In the genomic region with DNA sequence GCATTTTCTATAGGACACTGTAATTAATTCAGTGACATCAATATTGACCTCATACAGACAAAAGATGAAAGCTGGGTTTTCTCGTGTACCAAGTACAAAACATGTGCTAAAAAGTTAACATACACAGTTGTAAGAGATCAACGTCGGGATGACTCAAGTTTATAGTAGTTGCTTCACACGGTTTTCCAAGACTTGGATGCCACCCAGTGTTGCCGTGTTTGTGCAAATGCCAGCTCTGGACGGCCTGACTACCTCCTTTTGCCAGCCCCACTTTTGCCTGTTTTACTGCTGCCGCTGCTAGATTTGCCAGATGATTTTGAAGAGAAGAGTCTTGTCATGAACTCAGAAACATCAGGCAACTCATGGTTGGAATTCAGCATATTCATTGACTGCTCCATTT, we compare ENCODE assay signal across 14 cellular contexts. TPM values are rescaled to one million over a fixed set of nuclear protein-coding genes. Genes with fewer than 3 reads are reported as not detected.
DNase-seq lines count a peak whose midpoint lies in the region; ATAC-seq, FAIRE-seq and TF ChIP-seq lines count a peak whose summit lies in the region.
"Had no signal": no experiment of that assay in that cellular context is flagged by ENCODE, and none has a peak within 500 bp of the region (broad histone marks: within the 10 kb centered on the region; RNA-seq: fewer than 3 reads in every experiment).

No MANE protein-coding gene starts in this region.

- H2AFZ ChIP-seq in GM12878 (ENCODE audit: control insufficient read depth, low read depth, low read length): no peak overlapping the region

- ATAC-seq in GM12878: no peak
- peak; percentile 69 for ATAC-seq in left colon
- no peak for ATAC-seq in GM18867 (IDR thresholded peaks at IDR 0.05; ENCODE audit: unreplicated experiment)
- no peak for ATAC-seq in HG02623 (IDR thresholded peaks at IDR 0.05; ENCODE audit: unreplicated experiment)

- in situ Hi-C loops in GM12878 (cut with MboI): no loop called here

- RAD21 ChIA-PET in GM12878 (lab: Charles Lee; ENCODE audit: unreplicated experiment): no interaction called here

- H3K4me1 ChIP-seq in A673 (ENCODE audit: insufficient read depth, low read length, poor library complexity, severe bottlenecking) (no peaks in the 10 kb centered on the region), GM12878 (ENCODE audit: control insufficient read depth, insufficient read depth, low read length) (no peaks in the 10 kb centered on the region)

- no peaks in the 10 kb centered on the region for H4K20me1 ChIP-seq in GM12878 (ENCODE audit: control insufficient read depth, insufficient read depth)

- no peak for TF ChIP-seq RAD21 in GM12878 (IDR thresholded peaks at IDR 0.05; ENCODE audit: insufficient read depth, low read depth, low read length)

- 100% methylated on average over 7 of the region's 7 CpGs for WGBS in GM12878 (ENCODE audit: insufficient coverage, insufficient replicate concordance, low lambda C conversion rate, missing lambda C conversion rate)

- H3K36me3 ChIP-seq in A673 (ENCODE audit: insufficient read depth, low read length, poor library complexity, severe bottlenecking) (peaks cover 15% of the 10 kb centered on the region), GM12878 (ENCODE audit: control insufficient read depth in 2 of 2, insufficient read depth in 2 of 2, low read length in 1 of 2) (peaks cover 6 to 17% of the 10 kb centered on the region in 2 experiments; a peak in 3 of 4 replicates)

- CTCF ChIA-PET in A673 (lab: Charles Lee) (no interaction called here), GM12878 (lab: Yijun Ruan, JAX) (interaction anchor here (1.2 kb wide), 1 partner anchor 22 kb away, joined by 3 read pairs; no protein-coding TSS in a partner anchor)

- BruUV-seq in A673 (replicated peaks; lab: Mats Ljungman, UMichigan): TSS peak; percentile 68
- TSS peak; percentile 38 for BruUV-seq in GM12878 (replicated peaks; lab: Mats Ljungman, UMichigan)

- FAIRE-seq in GM12891 (lab: Jason Lieb, UNC): peak; percentile 75
- no peak for FAIRE-seq in GM12878 (lab: Jason Lieb, UNC)
- FAIRE-seq: TTC549 had no signal

- SMC1A ChIA-PET in GM12878 (lab: Charles Lee; ENCODE audit: uncharacterized antibody, unreplicated experiment): no interaction called here

- no peak overlapping the region for H3K27ac ChIP-seq in A673 (ENCODE audit: low read depth, low read length, poor library complexity, severe bottlenecking)
- H3K27ac ChIP-seq in GM12878 (ENCODE audit: control insufficient read depth, insufficient read depth): no peak overlapping the region
- H3K27ac ChIP-seq: HL-60 had no signal

- H3K9me3 ChIP-seq in A673 (ENCODE audit: low read depth, low read length, poor library complexity, severe bottlenecking) (no peaks in the 10 kb centered on the region), GM12878 (replicated peaks; ENCODE audit: control insufficient read depth, insufficient read depth, low read length) (no peaks in the 10 kb centered on the region)
- H3K9me3 ChIP-seq: esophagus squamous epithelium had no signal

- TF ChIP-seq CTCF in A673 (conservative IDR thresholded peaks at IDR 0.05; ENCODE audit: low read depth, low read length) (no peak), GM12878 (IDR thresholded peaks at IDR 0.05 in 2 of 3, conservative IDR thresholded peaks at IDR 0.05 in 1 of 3; ENCODE audit: control insufficient read depth in 2 of 3, extremely low read depth in 1 of 3, insufficient read depth in 1 of 3, low read depth in 3 of 3, low read length in 3 of 3) (no peak)

- no peak for TF ChIP-seq EP300 in GM12878 (IDR thresholded peaks at IDR 0.05; ENCODE audit: borderline replicate concordance in 1 of 2, control insufficient read depth in 1 of 2, low read depth in 2 of 2, low read length in 2 of 2)

- no peaks in the 10 kb centered on the region for H3K27me3 ChIP-seq in A673 (replicated peaks; ENCODE audit: insufficient read depth, low read depth, low read length, poor library complexity)
- H3K27me3 ChIP-seq in GM12878 (replicated peaks in 1 of 2; ENCODE audit: control insufficient read depth in 2 of 2, insufficient read depth in 2 of 2, low read length in 1 of 2): no peaks in the 10 kb centered on the region
- H3K27me3 ChIP-seq: esophagus squamous epithelium had no signal

- intact Hi-C loops in A673 (cut with micrococcal nuclease; ENCODE audit: unreplicated experiment): no loop called here
- intact Hi-C loops in GM12878 (cut with micrococcal nuclease; ENCODE audit: unreplicated experiment): no loop called here
- intact Hi-C loops in left colon (cut with DNase I, micrococcal nuclease): no loop called here

- no peak overlapping the region for H3K4me2 ChIP-seq in GM12878 (ENCODE audit: control insufficient read depth, insufficient read depth)

- DNase-seq in A673 (ENCODE audit: low spot score) (no peak), GM12891 (ENCODE audit: insufficient read length, low spot score) (no peak), GM12878 (ENCODE audit: low read depth, low spot score) (no peak), left colon (peak; percentile 24 to 63), NAMALWA (ENCODE audit: low spot score) (no peak), CD1c-positive myeloid dendritic cell (ENCODE audit: extremely low spot score) (no peak)
- DNase-seq: AML-193, DMS79 treated with DMSO at 0.1 percent for 48 hours, esophagus squamous epithelium, GOT3 had no signal

- POLR2A ChIA-PET in A673 (lab: Charles Lee; ENCODE audit: low non-redundant PET): no interaction called here
- POLR2A ChIA-PET in GM12878 (lab: Charles Lee): no interaction called here

- no peaks in the 10 kb centered on the region for H3K79me2 ChIP-seq in GM12878 (ENCODE audit: control insufficient read depth, insufficient read depth, low read length)

- no peak overlapping the region for H3K9ac ChIP-seq in GM12878 (ENCODE audit: control insufficient read depth, insufficient read depth, low read length)

- H3K4me3 ChIP-seq in A673 (ENCODE audit: low read depth, low read length, poor library complexity, severe bottlenecking): no peak overlapping the region
- H3K4me3 ChIP-seq in GM12878: no peak overlapping the region
- H3K4me3 ChIP-seq: esophagus squamous epithelium had no signal

- TF ChIP-seq POLR2A in GM12891 (IDR thresholded peaks at IDR 0.05; ENCODE audit: low read depth, low read length) (no peak), GM12878 (IDR thresholded peaks at IDR 0.05; ENCODE audit: low read depth, low read length) (no peak)

RNA-seq across cellular contexts. Expression of a gene that starts 17.6 kb away (rescaled TPM):
- 68.7 and 81.2 TPM in 2 replicates for total RNA-seq in A673 (2021)
- polyA plus RNA-seq in GM12891 (2012; ENCODE audit: low read depth, missing spikeins): 46.6 TPM
- 10.5 and 20.5 TPM in 2 replicates for total RNA-seq in GM12878 (2013; cell fraction: nucleolus; rRNA removed)
- 25.6 and 27.6 TPM in 2 replicates for total RNA-seq in GM12878 (2014; rRNA removed)
- total RNA-seq in GM12878 (2014; rRNA removed; fragmentation: Illumina TruSeq; extraction: Trizol): 30.5 and 31.6 TPM in 2 replicates
- 39.6 and 43.3 TPM in 2 replicates for total RNA-seq in GM12878 (2021)
- polyA plus RNA-seq in GM12878 (2011; ENCODE audit: low read depth): 55.0 TPM
- polyA plus RNA-seq in GM12878 (2011; rRNA removed): 55.5 and 67.3 TPM in 2 replicates
- polyA plus RNA-seq in GM12878 (2011; cell fraction: cytosol; rRNA removed): 23.0 and 24.8 TPM in 2 replicates
- 16.3 and 22.7 TPM in 2 replicates for polyA plus RNA-seq in GM12878 (2011; cell fraction: nucleus; rRNA removed)
- polyA plus RNA-seq in GM12878 (2012): 44.5 and 57.3 TPM in 2 replicates
- 54.3 and 57.8 TPM in 2 replicates for polyA plus RNA-seq in GM12878 (2014; fragmentation: Illumina TruSeq; extraction: Trizol)
- 10 to 100 TPM; 16.5 to 49.3 TPM for polyA plus RNA-seq in GM12878 (2014; fragmentation: Nextera tagmentation; extraction: Ambion mirVana)
- polyA plus RNA-seq in GM12878 (2014; rRNA removed): 40.7 and 44.9 TPM in 2 replicates
- 10 to 100 TPM; 88.0 to 88.9 TPM for polyA plus RNA-seq in GM12878 (2016; fragmentation: Nextera tagmentation; extraction: Ambion mirVana)
- 13.2 and 20.9 TPM in 2 replicates for polyA minus RNA-seq in GM12878 (2011; rRNA and poly(A)+ RNA removed)
- polyA minus RNA-seq in GM12878 (2011; cell fraction: cytosol; rRNA and poly(A)+ RNA removed): 7.2 and 7.4 TPM in 2 replicates
- polyA minus RNA-seq in GM12878 (2011; cell fraction: nucleus; rRNA and poly(A)+ RNA removed): 6.9 and 12.0 TPM in 2 replicates
- 10 to 100 TPM; 66.3 to 67.4 TPM for total RNA-seq in left colon

RNA-seq across cellular contexts. Expression of a gene that starts 17.8 kb away (rescaled TPM):
- 2.6 and 2.7 TPM in 2 replicates for total RNA-seq in A673 (2021)
- polyA plus RNA-seq in GM12891 (2012; ENCODE audit: low read depth, missing spikeins): 1.3 TPM
- 13.5 and 14.0 TPM in 2 replicates for total RNA-seq in GM12878 (2013; cell fraction: nucleolus; rRNA removed)
- total RNA-seq in GM12878 (2014; rRNA removed): 3.1 TPM in 2 replicates
- total RNA-seq in GM12878 (2014; rRNA removed; fragmentation: Illumina TruSeq; extraction: Trizol): 3.3 and 3.6 TPM in 2 replicates
- total RNA-seq in GM12878 (2021): 2.3 and 2.4 TPM in 2 replicates
- 1.6 TPM for polyA plus RNA-seq in GM12878 (2011; ENCODE audit: low read depth)
- polyA plus RNA-seq in GM12878 (2011; rRNA removed): 5.8 and 8.2 TPM in 2 replicates
- 2.5 and 2.7 TPM in 2 replicates for polyA plus RNA-seq in GM12878 (2011; cell fraction: cytosol; rRNA removed)
- 4.9 and 5.0 TPM in 2 replicates for polyA plus RNA-seq in GM12878 (2011; cell fraction: nucleus; rRNA removed)
- polyA plus RNA-seq in GM12878 (2012): 1.9 and 2.3 TPM in 2 replicates
- polyA plus RNA-seq in GM12878 (2014; fragmentation: Illumina TruSeq; extraction: Trizol): 3.7 and 4.7 TPM in 2 replicates
- 1 to 10 TPM; 1.2 to 1.6 TPM for polyA plus RNA-seq in GM12878 (2014; fragmentation: Nextera tagmentation; extraction: Ambion mirVana)
- 2.6 and 3.7 TPM in 2 replicates for polyA plus RNA-seq in GM12878 (2014; rRNA removed)
- polyA plus RNA-seq in GM12878 (2016; fragmentation: Nextera tagmentation; extraction: Ambion mirVana): 1 to 10 TPM; 1.5 TPM
- polyA minus RNA-seq in GM12878 (2011; rRNA and poly(A)+ RNA removed): 6.0 and 7.1 TPM in 2 replicates
- 1.2 and 1.7 TPM in 2 replicates for polyA minus RNA-seq in GM12878 (2011; cell fraction: cytosol; rRNA and poly(A)+ RNA removed)
- polyA minus RNA-seq in GM12878 (2011; cell fraction: nucleus; rRNA and poly(A)+ RNA removed): 8.2 and 8.5 TPM in 2 replicates
- total RNA-seq in left colon: 1 to 10 TPM; 1.3 to 1.4 TPM

RNA-seq across cellular contexts. Expression of a gene that starts 45.1 kb away (rescaled TPM):
- 14.2 and 17.0 TPM in 2 replicates for total RNA-seq in A673 (2021)
- 9.7 TPM for polyA plus RNA-seq in GM12891 (2012; ENCODE audit: low read depth, missing spikeins)
- total RNA-seq in GM12878 (2013; cell fraction: nucleolus; rRNA removed): 2.4 and 3.4 TPM in 2 replicates
- total RNA-seq in GM12878 (2014; rRNA removed): 15.1 and 16.3 TPM in 2 replicates
- total RNA-seq in GM12878 (2014; rRNA removed; fragmentation: Illumina TruSeq; extraction: Trizol): 12.2 and 12.7 TPM in 2 replicates
- 13.3 and 14.3 TPM in 2 replicates for total RNA-seq in GM12878 (2021)
- 7.3 TPM for polyA plus RNA-seq in GM12878 (2011; ENCODE audit: low read depth)
- 7.9 and 9.4 TPM in 2 replicates for polyA plus RNA-seq in GM12878 (2011; rRNA removed)
- 3.8 and 4.1 TPM in 2 replicates for polyA plus RNA-seq in GM12878 (2011; cell fraction: cytosol; rRNA removed)
- polyA plus RNA-seq in GM12878 (2011; cell fraction: nucleus; rRNA removed): 2.4 and 2.8 TPM in 2 replicates
- polyA plus RNA-seq in GM12878 (2012): 8.3 and 9.1 TPM in 2 replicates
- polyA plus RNA-seq in GM12878 (2014; fragmentation: Illumina TruSeq; extraction: Trizol): 13.3 and 16.1 TPM in 2 replicates
- polyA plus RNA-seq in GM12878 (2014; fragmentation: Nextera tagmentation; extraction: Ambion mirVana): 1 to 10 TPM; 6.3 to 9.5 TPM
- 9.8 and 10.2 TPM in 2 replicates for polyA plus RNA-seq in GM12878 (2014; rRNA removed)
- 10 to 100 TPM in 1 of 2 experiments, 1 to 10 TPM in 1; 1.4 to 10.8 TPM for polyA plus RNA-seq in GM12878 (2016; fragmentation: Nextera tagmentation; extraction: Ambion mirVana)
- 2.8 and 3.4 TPM in 2 replicates for polyA minus RNA-seq in GM12878 (2011; rRNA and poly(A)+ RNA removed)
- 2.3 TPM in 1 of 2 replicates, not detected in the other for polyA minus RNA-seq in GM12878 (2011; cell fraction: cytosol; rRNA and poly(A)+ RNA removed)
- polyA minus RNA-seq in GM12878 (2011; cell fraction: nucleus; rRNA and poly(A)+ RNA removed): 0.97 and 2.0 TPM in 2 replicates
- total RNA-seq in left colon: 10 to 100 TPM; 10.3 to 11.4 TPM

Comparison
In these comparisons a context has a peak if more than half of its experiments do, and no peak if none do; other contexts are left out.
1. DNase-seq: peak in left colon (2 of 2); none in A673 (single experiment), GM12891 (single experiment), GM12878 (single experiment), NAMALWA (single experiment) and CD1c-positive myeloid dendritic cell (single experiment).